Comparison of ENCODE assay signal across 8 cellular contexts in genomic region chr1:36187800-36188593, GRCh38. TPM values are rescaled to one million over a fixed set of nuclear protein-coding genes. Genes with fewer than 3 reads are reported as not detected.
DNase-seq lines count a peak whose midpoint lies in the region; ATAC-seq and TF ChIP-seq lines count a peak whose summit lies in the region.

No MANE protein-coding gene starts in this region.

- 0 out of 2 replicates have a peak overlapping the region, but pooled peaks have one; percentile 61 for H2AFZ ChIP-seq in OCI-LY3 (ENCODE audit: low read depth, low read length)

- no peak overlapping the region for H3K9ac ChIP-seq in OCI-LY3 (ENCODE audit: low read length)

- H3K4me1 ChIP-seq in OCI-LY3 (ENCODE audit: low read length) (peaks cover 5% of the 10 kb centered on the region; the same call in 1 of the 2 replicates), mucosa of descending colon (ENCODE audit: low read depth) (no peaks in the 10 kb centered on the region)

- peak; percentile 72 for DNase-seq in SIG-M5 treated with dmso at 0.1 percent for 504 hours (lab: John Stamatoyannopoulos, UW; ENCODE audit: unreplicated experiment)
- no peak for DNase-seq in SIG-M5 (lab: John Stamatoyannopoulos, UW)
- peak in 72 of 76 experiments; percentile 5 to 88 (median 66) for DNase-seq in HUDEP-2 (lab: John Stamatoyannopoulos, UW; ENCODE audit: unreplicated experiment in 76 of 76)
- peak; percentile 65 for DNase-seq in activated T-cell treated with anti-CD3 and anti-CD28 coated beads for 24 hours (ENCODE audit: low read depth)
- peak; percentile 37 for DNase-seq in epithelial cell of prostate (ENCODE audit: low read depth, low spot score)
- DNase-seq in mucosa of descending colon = peak; percentile 78 to 90 (median 83)
- peak; percentile 59 to 61 for DNase-seq in stimulated activated CD8-positive, alpha-beta memory T cell treated with anti-CD3 and anti-CD28 coated beads, Interleukin-2, amount 100 ng/mL, for 1 hour (ENCODE audit: low read depth in 2 of 2)

- no peaks in the 10 kb centered on the region for H3K27me3 ChIP-seq in OCI-LY3 (ENCODE audit: low read depth, low read length)

- intact Hi-C loops in mucosa of descending colon (cut with DNase I, micrococcal nuclease) = loop anchor here in 1 of 2 donors (5.0 kb wide), 1 partner anchor 91 kb away; no protein-coding TSS in a partner anchor

- H3K4me2 ChIP-seq in OCI-LY3 (ENCODE audit: low read length) = peak overlapping the region; percentile 57

- no peaks in the 10 kb centered on the region for H3K79me2 ChIP-seq in OCI-LY3 (ENCODE audit: low read length)

- no peaks in the 10 kb centered on the region for H3K36me3 ChIP-seq in OCI-LY3 (replicated peaks; ENCODE audit: low read depth, low read length)
- H3K36me3 ChIP-seq in mucosa of descending colon (ENCODE audit: low read depth) = no peaks in the 10 kb centered on the region

- TF ChIP-seq CTCF in OCI-LY3 (IDR thresholded peaks at IDR 0.05; ENCODE audit: low read depth, low read length) = peak; percentile 75
- peak; percentile 68 for TF ChIP-seq CTCF in mucosa of descending colon (IDR thresholded peaks at IDR 0.05)

- H3K27ac ChIP-seq in OCI-LY3 (ENCODE audit: low read length) = no peak overlapping the region
- peak overlapping the region; percentile 74 for H3K27ac ChIP-seq in epithelial cell of prostate

- 0 out of 2 replicates have a peak overlapping the region, but pooled peaks have one; percentile 15 for H3K4me3 ChIP-seq in OCI-LY3 (ENCODE audit: low read length)
- no peak overlapping the region for H3K4me3 ChIP-seq in mucosa of descending colon

- ATAC-seq in mucosa of descending colon = peak; percentile 99

- H4K20me1 ChIP-seq in OCI-LY3 (ENCODE audit: insufficient read depth, low read length) = no peaks in the 10 kb centered on the region

- H3K9me3 ChIP-seq in OCI-LY3 (ENCODE audit: insufficient read depth, low read length) (no peaks in the 10 kb centered on the region), mucosa of descending colon (no peaks in the 10 kb centered on the region)

RNA-seq across cellular contexts. Expression of gene MAP7D1, which starts 32.0 kb away (rescaled TPM):
- total RNA-seq in mucosa of descending colon = 100 to 1,000 TPM in 1 of 3 donors, 10 to 100 TPM in 2; 41.5 to 161 (median 61.9) TPM

RNA-seq across cellular contexts. Expression of gene THRAP3, which starts 36.2 kb away (rescaled TPM):
- 100 to 1,000 TPM in 1 of 3 donors, 10 to 100 TPM in 2; 83.0 to 103 (median 85.1) TPM for total RNA-seq in mucosa of descending colon

RNA-seq across cellular contexts. Expression of gene TRAPPC3, which starts 38.7 kb away (rescaled TPM):
- total RNA-seq in mucosa of descending colon = 10 to 100 TPM; 55.7 to 86.6 (median 57.7) TPM
